In genomic region chr20:49913399-49914047, GRCh38 we compare ENCODE assay signal across 8 cellular contexts. TPM values are rescaled to one million over a fixed set of nuclear protein-coding genes. Genes with fewer than 3 reads are reported as not detected.
A peak's percentile ranks its signal among the peaks of the same experiment; 100 is the strongest.
DNase-seq lines count a peak whose midpoint lies in the region; ATAC-seq and TF ChIP-seq lines count a peak whose summit lies in the region.

No MANE protein-coding gene starts in this region.

- H3K4me1 ChIP-seq in transverse colon (peaks cover 37 to 77% (median 58%) of the 10 kb centered on the region in 4 donors), aorta (ENCODE audit: control insufficient read depth in 1 of 2, insufficient read depth in 2 of 2, low read length in 2 of 2) (peaks cover 0 to 2% of the 10 kb centered on the region in 2 donors)

- peak overlapping the region; percentile 99 for H3K4me3 Mint-ChIP-seq in activated naive CD4-positive, alpha-beta T cell treated with anti-CD3 and anti-CD28 coated beads, Interleukin-2, amount 50 U/mL, for 24 hours
- peak overlapping the region; percentile 99 for H3K4me3 Mint-ChIP-seq in memory B cell

- H3K27ac Mint-ChIP-seq in activated naive CD4-positive, alpha-beta T cell treated with anti-CD3 and anti-CD28 coated beads, Interleukin-2, amount 50 U/mL, for 24 hours = peak overlapping the region; percentile 46
- H3K27ac Mint-ChIP-seq in activated naive CD4-positive, alpha-beta T cell treated with anti-CD3 and anti-CD28 coated beads, Interleukin-2, amount 50 U/mL, for 72 hours = peak overlapping the region in 1 of 2 donors; percentile 91
- peak overlapping the region; percentile 100 for H3K27ac Mint-ChIP-seq in memory B cell

- in situ Hi-C loops in transverse colon (cut with MboI; ENCODE audit: low pct_ligation_motif_present in 1 of 4, low pct_unique_long_range_greater_than_20kb in 1 of 4, low sequenced_read_pairs in 3 of 4) = no loop called here

- H3K4me1 Mint-ChIP-seq in activated naive CD4-positive, alpha-beta T cell treated with anti-CD3 and anti-CD28 coated beads, Interleukin-2, amount 50 U/mL, for 24 hours = peaks cover 39% of the 10 kb centered on the region
- H3K4me1 Mint-ChIP-seq in memory B cell = peaks cover 21% of the 10 kb centered on the region

- H3K36me3 ChIP-seq in transverse colon = peaks cover 0 to under 1% (median 0%) of the 10 kb centered on the region in 4 donors
- no peaks in the 10 kb centered on the region for H3K36me3 ChIP-seq in aorta (ENCODE audit: control insufficient read depth in 1 of 2, insufficient read depth in 2 of 2, low read length in 1 of 2)

- H3K4me3 ChIP-seq in transverse colon (peak overlapping the region in 1 of 4 donors; percentile 98), aorta (ENCODE audit: low read length in 2 of 2) (no peak overlapping the region)

- H3K27ac ChIP-seq in transverse colon = peak overlapping the region in 3 of 4 donors; percentile 11 to 98 (median 96)
- peak overlapping the region in 1 of 2 donors; percentile 67 for H3K27ac ChIP-seq in aorta (ENCODE audit: low read depth in 1 of 2, low read length in 2 of 2)

- H3K36me3 Mint-ChIP-seq in activated naive CD4-positive, alpha-beta T cell treated with anti-CD3 and anti-CD28 coated beads, Interleukin-2, amount 50 U/mL, for 24 hours = no peaks in the 10 kb centered on the region
- no peaks in the 10 kb centered on the region for H3K36me3 Mint-ChIP-seq in activated naive CD4-positive, alpha-beta T cell treated with anti-CD3 and anti-CD28 coated beads, Interleukin-2, amount 50 U/mL, for 72 hours
- peaks cover 6% of the 10 kb centered on the region for H3K36me3 Mint-ChIP-seq in memory B cell

- no peak for TF ChIP-seq CTCF in transverse colon (IDR thresholded peaks at IDR 0.05)

- no peak for DNase-seq in activated naive CD4-positive, alpha-beta T cell treated with anti-CD3 and anti-CD28 coated beads, Interleukin-2, amount 50 U/mL, for 72 hours (ENCODE audit: low spot score in 2 of 2)
- DNase-seq in anterior cingulate cortex (lab: John Stamatoyannopoulos, UW) (peak in 30 of 58 donors; percentile 17 to 80 (median 48)), memory B cell (ENCODE audit: low spot score in 2 of 2) (no peak), transverse colon (no peak), aorta (no peak)

- no peak for ATAC-seq in activated naive CD4-positive, alpha-beta T cell treated with anti-CD3 and anti-CD28 coated beads, Interleukin-2, amount 50 U/mL, for 72 hours
- ATAC-seq in memory B cell (ENCODE audit: low read depth) = no peak
- no peak for ATAC-seq in GM19463 (IDR thresholded peaks at IDR 0.05; ENCODE audit: unreplicated experiment)
- ATAC-seq in HG02623 (IDR thresholded peaks at IDR 0.05; ENCODE audit: unreplicated experiment) = no peak
- no peak for ATAC-seq in aorta (ENCODE audit: low FRiP score)

- H3K9me3 Mint-ChIP-seq in activated naive CD4-positive, alpha-beta T cell treated with anti-CD3 and anti-CD28 coated beads, Interleukin-2, amount 50 U/mL, for 24 hours = no peaks in the 10 kb centered on the region
- H3K9me3 Mint-ChIP-seq in activated naive CD4-positive, alpha-beta T cell treated with anti-CD3 and anti-CD28 coated beads, Interleukin-2, amount 50 U/mL, for 72 hours = no peaks in the 10 kb centered on the region
- H3K9me3 Mint-ChIP-seq in memory B cell = no peaks in the 10 kb centered on the region

- no peaks in the 10 kb centered on the region for H3K27me3 ChIP-seq in transverse colon
- H3K27me3 ChIP-seq in aorta (ENCODE audit: control insufficient read depth in 1 of 2, insufficient read depth in 2 of 2, low read length in 1 of 2) = no peaks in the 10 kb centered on the region

- WGBS in transverse colon (ENCODE audit: low coverage in 1 of 2), 2 donors = 84 to 90% methylated on average over 4 to 16 of the region's 16 CpGs
- 16 to 19% methylated on average over 16 of the region's 16 CpGs for WGBS in aorta, 2 donors

- H3K9me3 ChIP-seq in transverse colon (no peaks in the 10 kb centered on the region), aorta (ENCODE audit: control insufficient read depth, low read length) (no peaks in the 10 kb centered on the region)

- intact Hi-C loops in transverse colon (cut with DNase I; ENCODE audit: low total_unique reads) = no loop called here
- intact Hi-C loops in aorta (cut with DNase I) = no loop called here

- TF ChIP-seq POLR2A in transverse colon (IDR thresholded peaks at IDR 0.05) = no peak

- TF ChIP-seq EP300 in transverse colon (IDR thresholded peaks at IDR 0.05; ENCODE audit: low read depth) = no peak

- no peaks in the 10 kb centered on the region for H3K27me3 Mint-ChIP-seq in activated naive CD4-positive, alpha-beta T cell treated with anti-CD3 and anti-CD28 coated beads, Interleukin-2, amount 50 U/mL, for 24 hours
- H3K27me3 Mint-ChIP-seq in memory B cell = no peaks in the 10 kb centered on the region

RNA-seq across cellular contexts. Expression of gene SPATA2, which starts 1.8 kb away (rescaled TPM):
- total RNA-seq in activated naive CD4-positive, alpha-beta T cell treated with anti-CD3 and anti-CD28 coated beads, Interleukin-2, amount 50 U/mL, for 72 hours = 1 to 10 TPM; 7.2 to 7.9 TPM
- total RNA-seq in transverse colon (10 to 100 TPM in 3 of 4 donors, 1 to 10 TPM in 1; 4.0 to 40.0 (median 17.2) TPM), aorta (1 to 10 TPM; 4.8 to 5.8 TPM)
- 1 to 10 TPM; 2.9 to 3.9 TPM for polyA plus RNA-seq in aorta

RNA-seq across cellular contexts. Expression of gene RNF114, which starts 22.7 kb away (rescaled TPM):
- total RNA-seq in activated naive CD4-positive, alpha-beta T cell treated with anti-CD3 and anti-CD28 coated beads, Interleukin-2, amount 50 U/mL, for 72 hours = 10 to 100 TPM; 60.9 to 66.0 TPM
- total RNA-seq in transverse colon (100 to 1,000 TPM; 108 to 271 (median 217) TPM), aorta (10 to 100 TPM; 46.8 to 70.6 TPM)
- 10 to 100 TPM; 32.1 to 38.4 TPM for polyA plus RNA-seq in aorta

Comparison
In these comparisons a context has a peak if more than half of its experiments do, and no peak if none do; other contexts are left out.
1. DNase-seq: peak in anterior cingulate cortex (30 of 58); none in activated naive CD4-positive, alpha-beta T cell treated with anti-CD3 and anti-CD28 coated beads, Interleukin-2, amount 50 U/mL, for 72 hours (0 of 2), memory B cell (0 of 2), transverse colon (single experiment) and aorta (0 of 2).